In the genomic region with DNA sequence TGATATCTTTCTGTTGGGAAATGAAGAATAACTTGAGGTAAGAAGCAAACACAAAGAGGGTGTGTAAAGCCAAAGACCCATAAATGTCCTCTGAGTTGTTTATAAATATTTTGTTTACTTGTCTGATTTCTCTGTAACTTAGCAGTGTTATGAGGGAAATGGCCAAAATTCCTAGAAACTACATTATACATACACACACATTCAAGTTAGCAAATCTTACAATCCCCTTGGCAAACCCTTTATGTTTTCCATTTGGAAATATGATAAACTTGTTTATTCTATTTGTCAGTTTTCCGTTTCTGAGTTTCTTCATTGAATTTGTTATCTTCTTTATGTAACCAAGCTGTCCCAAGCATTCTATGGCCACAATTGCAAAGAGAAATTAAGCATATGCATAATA, we compare ENCODE assay signal across 28 cellular contexts.
"Had no signal": no experiment of that assay in that cellular context is flagged by ENCODE, and none has a peak within 500 bp of the region (broad histone marks: within the 10 kb centered on the region; RNA-seq: fewer than 3 reads in every experiment).

No MANE protein-coding gene starts in this region.

- H3K27me3 ChIP-seq: neural progenitor cell, ovary, right lobe of liver, sigmoid colon, stomach, thyroid gland, tibial nerve, upper lobe of left lung, vagina had no signal

- H3K36me3 ChIP-seq: neural progenitor cell, ovary, right lobe of liver, sigmoid colon, stomach, thoracic aorta, thyroid gland, tibial nerve, upper lobe of left lung, vagina had no signal

- H3K27me3 Mint-ChIP-seq: progenitor cell of endocrine pancreas had no signal

- H3K4me1 ChIP-seq: neural progenitor cell, parathyroid adenoma, psoas muscle, sigmoid colon, stomach, thyroid gland, tibial nerve, upper lobe of left lung, vagina had no signal

- DNase-seq: naive thymus-derived CD8-positive, alpha-beta T cell; occipital lobe; ovary; posterior cingulate gyrus; psoas muscle; right cardiac atrium; right lobe of liver; sigmoid colon; small intestine; stimulated activated CD4-positive, alpha-beta T cell treated with anti-CD3 and anti-CD28 coated beads, Interleukin-15, amount 100 ng/mL, for 24 hours; stimulated activated CD4-positive, alpha-beta T cell treated with anti-CD3 and anti-CD28 coated beads, Interleukin-2, amount 100 ng/mL, for 24 hours; stimulated activated CD4-positive, alpha-beta T cell treated with anti-CD3 and anti-CD28 coated beads, Interleukin-2, amount 100 ng/mL, for 48 hours; stimulated activated CD4-positive, alpha-beta T cell treated with anti-CD3 and anti-CD28 coated beads, Interleukin-4, amount 100 ng/mL, for 24 hours; stimulated activated naive B cell treated with anti-CD40 and anti-IgM and Interleukin-4, amounts not matched to agents 10 μg/mL and 1 μg/mL and 100 μg/mL, for 72 hours; stimulated activated naive CD4-positive, alpha-beta T cell treated with Interleukin-2 at 50 U/mL for 16 hours; stomach; thyroid gland; trophoblast cell; upper lobe of left lung had no signal

- H3K79me2 ChIP-seq: parathyroid adenoma had no signal

- H3K27ac ChIP-seq: neural progenitor cell, ovary, parathyroid adenoma, psoas muscle, sigmoid colon, stomach, thoracic aorta, thyroid gland, tibial nerve, upper lobe of left lung, vagina had no signal

- H3K4me2 ChIP-seq: neural progenitor cell had no signal

- H3K4me1 Mint-ChIP-seq: naive thymus-derived CD8-positive, alpha-beta T cell; neural progenitor cell; stimulated activated effector memory CD8-positive, alpha-beta T cell treated with anti-CD3 and anti-CD28 coated beads, Interleukin-12 subunit alpha, Interleukin-12 subunit beta, amount 100 ng/mL, for 72 hours had no signal

- H3K36me3 Mint-ChIP-seq: natural killer cell treated with Interleukin-12 subunit alpha and Interleukin-12 subunit beta and Interleukin-15 and Interleukin-18, amount 100 ng/mL, for 72 hours; neural progenitor cell; stimulated activated effector memory CD8-positive, alpha-beta T cell treated with anti-CD3 and anti-CD28 coated beads, Interleukin-12 subunit alpha, Interleukin-12 subunit beta, amount 100 ng/mL, for 72 hours; stimulated activated naive B cell treated with anti-CD40 and anti-IgM and Interleukin-4, amounts not matched to agents 10 μg/mL and 1 μg/mL and 100 μg/mL, for 72 hours had no signal

- H3K4me3 Mint-ChIP-seq: naive thymus-derived CD8-positive, alpha-beta T cell; natural killer cell treated with Interleukin-12 subunit alpha and Interleukin-12 subunit beta and Interleukin-15 and Interleukin-18, amount 100 ng/mL, for 72 hours; neural progenitor cell; stimulated activated effector memory CD8-positive, alpha-beta T cell treated with anti-CD3 and anti-CD28 coated beads, Interleukin-12 subunit alpha, Interleukin-12 subunit beta, amount 100 ng/mL, for 72 hours; stimulated activated naive B cell treated with anti-CD40 and anti-IgM and Interleukin-4, amounts not matched to agents 10 μg/mL and 1 μg/mL and 100 μg/mL, for 72 hours; stimulated activated naive CD8-positive, alpha-beta T cell treated with anti-CD3 and anti-CD28 coated beads, Interleukin-15, Interleukin-2, amounts not matched to agents 100 ng/mL and 50 ng/mL, for 24 hours had no signal

- H3K9me3 ChIP-seq: ovary, psoas muscle, right lobe of liver, stomach, thoracic aorta, thyroid gland, tibial nerve, upper lobe of left lung, vagina had no signal

- H2AFZ ChIP-seq: neural progenitor cell, parathyroid adenoma had no signal

- H3K27ac Mint-ChIP-seq: naive thymus-derived CD8-positive, alpha-beta T cell; natural killer cell treated with Interleukin-12 subunit alpha and Interleukin-12 subunit beta and Interleukin-15 and Interleukin-18, amount 100 ng/mL, for 72 hours; neural progenitor cell; progenitor cell of endocrine pancreas; stimulated activated effector memory CD8-positive, alpha-beta T cell treated with anti-CD3 and anti-CD28 coated beads, Interleukin-12 subunit alpha, Interleukin-12 subunit beta, amount 100 ng/mL, for 72 hours; stimulated activated naive B cell treated with anti-CD40 and anti-IgM and Interleukin-4, amounts not matched to agents 10 μg/mL and 1 μg/mL and 100 μg/mL, for 72 hours; stimulated activated naive CD8-positive, alpha-beta T cell treated with anti-CD3 and anti-CD28 coated beads, Interleukin-15, Interleukin-2, amounts not matched to agents 100 ng/mL and 50 ng/mL, for 24 hours had no signal

- H3K9ac ChIP-seq: neural progenitor cell, parathyroid adenoma had no signal

- H3K4me3 ChIP-seq: neural progenitor cell, ovary, psoas muscle, right lobe of liver, sigmoid colon, stomach, thoracic aorta, thyroid gland, tibial nerve, upper lobe of left lung, vagina had no signal

- H3K9me3 Mint-ChIP-seq: stimulated activated effector memory CD8-positive, alpha-beta T cell treated with anti-CD3 and anti-CD28 coated beads, Interleukin-12 subunit alpha, Interleukin-12 subunit beta, amount 100 ng/mL, for 72 hours had no signal
